Comparison of ENCODE assay signal across 29 cellular contexts in the genomic region with DNA sequence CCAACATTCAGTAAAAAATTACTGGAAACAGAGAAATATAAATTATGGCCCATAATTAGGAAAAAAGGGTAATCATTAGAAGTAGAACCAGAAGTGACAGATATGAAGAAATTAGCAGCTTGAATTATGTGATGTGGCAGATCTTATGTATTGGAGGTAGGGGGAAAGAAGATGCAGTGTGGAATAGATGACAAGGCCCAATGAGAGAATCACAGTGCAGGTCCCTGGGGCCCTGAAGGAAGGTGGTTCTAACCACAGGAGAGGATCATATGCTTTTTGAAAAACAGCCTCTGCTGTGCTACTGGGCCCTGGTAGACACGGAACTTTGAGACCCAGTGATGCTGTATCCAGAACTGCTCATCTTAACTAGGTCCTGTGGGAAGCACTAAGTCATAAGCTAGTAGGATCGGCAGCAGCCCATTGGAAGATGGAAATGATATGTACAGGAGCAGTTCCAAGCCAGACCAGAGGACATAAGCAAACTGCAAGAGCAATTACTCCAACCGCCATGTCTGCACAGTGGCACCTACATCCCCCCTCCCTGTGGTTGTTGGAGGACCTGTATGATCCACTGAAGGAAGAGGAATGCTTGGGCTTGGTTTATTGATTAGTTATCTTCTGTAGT. TPM values are rescaled to one million over a fixed set of nuclear protein-coding genes. Genes with fewer than 3 reads are reported as not detected.
DNase-seq lines count a peak whose midpoint lies in the region; ATAC-seq and TF ChIP-seq lines count a peak whose summit lies in the region.
"Had no signal": no experiment of that assay in that cellular context is flagged by ENCODE, and none has a peak within 500 bp of the region (broad histone marks: within the 10 kb centered on the region; RNA-seq: fewer than 3 reads in every experiment).

No MANE protein-coding gene starts in this region.

- ATAC-seq in activated CD8-positive, alpha-beta memory T cell treated with anti-CD3 and anti-CD28 coated beads, Interleukin-2, amount 10 ng/mL, durations not matched to agents 7 days and 5 days: no peak
- peak; percentile 52 for ATAC-seq in stimulated activated naive CD8-positive, alpha-beta T cell treated with anti-CD3 and anti-CD28 coated beads, Interleukin-15, amount 100 ng/mL, for 72 hours
- no peak for ATAC-seq in stimulated activated naive CD8-positive, alpha-beta T cell treated with anti-CD3 and anti-CD28 coated beads, Interleukin-15, Interleukin-2, amounts not matched to agents 100 U/mL and 50 U/mL, for 24 hours
- ATAC-seq: PC-3, Right ventricle myocardium inferior had no signal

- 88% methylated on average over 3 of the region's 3 CpGs for WGBS in esophagus muscularis mucosa

- H3K9me3 ChIP-seq in esophagus muscularis mucosa: no peaks in the 10 kb centered on the region
- H3K9me3 ChIP-seq: HAP-1, MG63, SJCRH30 had no signal

- no peak for TF ChIP-seq CTCF in esophagus muscularis mucosa (IDR thresholded peaks at IDR 0.05)

- H3K4me1 ChIP-seq in esophagus muscularis mucosa: peaks cover 0 to 9% (median 3%) of the 10 kb centered on the region in 4 donors
- H3K4me1 ChIP-seq: HAP-1, SJCRH30 had no signal

- peaks cover 9 to 59% (median 29%) of the 10 kb centered on the region in 4 donors for H3K36me3 ChIP-seq in esophagus muscularis mucosa

- peaks cover 27% of the 10 kb centered on the region for H3K36me3 Mint-ChIP-seq in activated CD8-positive, alpha-beta memory T cell treated with anti-CD3 and anti-CD28 coated beads, Interleukin-2, amount 10 ng/mL, durations not matched to agents 7 days and 5 days

- CTCF ChIA-PET in activated CD8-positive, alpha-beta memory T cell treated with anti-CD3 and anti-CD28 coated beads, Interleukin-2, amount 10 ng/mL, durations not matched to agents 7 days and 5 days (lab: Charles Lee): interaction anchor here (1.5 kb wide), 1 partner anchor 11 kb away, joined by 3 read pairs; no protein-coding TSS in a partner anchor

- peaks cover 2% of the 10 kb centered on the region for H3K4me1 Mint-ChIP-seq in activated CD8-positive, alpha-beta memory T cell treated with anti-CD3 and anti-CD28 coated beads, Interleukin-2, amount 10 ng/mL, durations not matched to agents 7 days and 5 days
- peaks cover 3% of the 10 kb centered on the region for H3K4me1 Mint-ChIP-seq in stimulated activated naive CD8-positive, alpha-beta T cell treated with anti-CD3 and anti-CD28 coated beads, Interleukin-15, amount 100 ng/mL, for 72 hours

- TF ChIP-seq POLR2A in esophagus muscularis mucosa (IDR thresholded peaks at IDR 0.05; ENCODE audit: low read depth): no peak

- no peak overlapping the region for H3K27ac ChIP-seq in esophagus muscularis mucosa (replicated peaks in 1 of 4)
- H3K27ac ChIP-seq: SJCRH30 had no signal

- no peaks in the 10 kb centered on the region for H3K9me3 Mint-ChIP-seq in activated CD8-positive, alpha-beta memory T cell treated with anti-CD3 and anti-CD28 coated beads, Interleukin-2, amount 10 ng/mL, durations not matched to agents 7 days and 5 days (ENCODE audit: low read depth)
- H3K9me3 Mint-ChIP-seq in stimulated activated naive CD8-positive, alpha-beta T cell treated with anti-CD3 and anti-CD28 coated beads, Interleukin-15, amount 100 ng/mL, for 72 hours: peaks cover 0 to 5% of the 10 kb centered on the region in 2 donors

- H3K27me3 ChIP-seq in esophagus muscularis mucosa: no peaks in the 10 kb centered on the region
- H3K27me3 ChIP-seq: MG63, SJCRH30 had no signal

- TF ChIP-seq EP300 in esophagus muscularis mucosa (IDR thresholded peaks at IDR 0.05): no peak

- no peak overlapping the region for H3K4me3 Mint-ChIP-seq in activated CD8-positive, alpha-beta memory T cell treated with anti-CD3 and anti-CD28 coated beads, Interleukin-2, amount 10 ng/mL, durations not matched to agents 7 days and 5 days
- H3K4me3 Mint-ChIP-seq in stimulated activated naive CD8-positive, alpha-beta T cell treated with anti-CD3 and anti-CD28 coated beads, Interleukin-15, amount 100 ng/mL, for 72 hours: no peak overlapping the region
- H3K4me3 Mint-ChIP-seq: CD4-positive, alpha-beta memory T cell had no signal

- H3K27me3 Mint-ChIP-seq in activated CD8-positive, alpha-beta memory T cell treated with anti-CD3 and anti-CD28 coated beads, Interleukin-2, amount 10 ng/mL, durations not matched to agents 7 days and 5 days: no peaks in the 10 kb centered on the region
- no peaks in the 10 kb centered on the region for H3K27me3 Mint-ChIP-seq in stimulated activated naive CD8-positive, alpha-beta T cell treated with anti-CD3 and anti-CD28 coated beads, Interleukin-15, amount 100 ng/mL, for 72 hours
- H3K27me3 Mint-ChIP-seq: CD4-positive, alpha-beta memory T cell had no signal

- no peak for DNase-seq in activated CD8-positive, alpha-beta memory T cell treated with anti-CD3 and anti-CD28 coated beads, Interleukin-2, amount 10 ng/mL, durations not matched to agents 7 days and 5 days
- no peak for DNase-seq in activated CD8-positive, alpha-beta memory T cell treated with anti-CD3 and anti-CD28 coated beads, Interleukin-2, amount 50 U/mL, for 4 hours
- DNase-seq in stimulated activated naive CD8-positive, alpha-beta T cell treated with anti-CD3 and anti-CD28 coated beads, Interleukin-15, amount 100 ng/mL, for 72 hours: no peak
- DNase-seq in stimulated activated naive CD8-positive, alpha-beta T cell treated with anti-CD3 and anti-CD28 coated beads, Interleukin-15, Interleukin-2, amounts not matched to agents 100 U/mL and 50 U/mL, for 24 hours: no peak
- DNase-seq in esophagus muscularis mucosa (ENCODE audit: extremely low spot score) (peak; percentile 77), pons (ENCODE audit: low spot score) (no peak), NCI-H226 (no peak)
- DNase-seq: C1 segment of cervical spinal cord; CD4-positive, alpha-beta memory T cell; COR-L47; DMS53; GOT3; IMR-90; KG1; MG63; NCI-H1105 treated with DMSO at 0.1 percent for 48 hours; NCI-H1930; NCI-H2107; NCI-H446; NCI-H524 treated with DMSO at 0.1 percent for 48 hours; NCI-H774; NK-92 treated with Interleukin-12 subunit alpha and Interleukin-12 subunit beta, amount 100 ng/mL, for 24 hours; PC-3; SJCRH30 had no signal

- H3K27ac Mint-ChIP-seq in activated CD8-positive, alpha-beta memory T cell treated with anti-CD3 and anti-CD28 coated beads, Interleukin-2, amount 10 ng/mL, durations not matched to agents 7 days and 5 days: peak overlapping the region; percentile 6
- H3K27ac Mint-ChIP-seq in stimulated activated naive CD8-positive, alpha-beta T cell treated with anti-CD3 and anti-CD28 coated beads, Interleukin-15, amount 100 ng/mL, for 72 hours: peak overlapping the region in 1 of 2 donors; percentile 0

- intact Hi-C loops in esophagus muscularis mucosa (cut with DNase I): no loop called here

- H3K4me3 ChIP-seq in esophagus muscularis mucosa: no peak overlapping the region
- H3K4me3 ChIP-seq: HAP-1, MG63, SJCRH30 had no signal

RNA-seq across cellular contexts. Expression of a gene that starts 14.2 kb away (rescaled TPM):
- total RNA-seq in activated CD8-positive, alpha-beta memory T cell treated with anti-CD3 and anti-CD28 coated beads, Interleukin-2, amount 10 ng/mL, durations not matched to agents 7 days and 5 days: 10 to 100 TPM; 37.2 to 43.1 TPM
- 100 to 1,000 TPM in 2 of 4 donors, 10 to 100 TPM in 2; 90.1 to 135 (median 104) TPM for total RNA-seq in esophagus muscularis mucosa

RNA-seq across cellular contexts. Expression of a gene that starts 40.5 kb away (rescaled TPM):
- total RNA-seq in activated CD8-positive, alpha-beta memory T cell treated with anti-CD3 and anti-CD28 coated beads, Interleukin-2, amount 10 ng/mL, durations not matched to agents 7 days and 5 days: not detected
- total RNA-seq in esophagus muscularis mucosa: under 1 TPM in 1 of 4 donors, not detected in 3; 0.50 TPM
- total RNA-seq: A673; CD4-positive, alpha-beta memory T cell; Daoy; G401; IMR-90; PC-3; Right ventricle myocardium inferior had no signal
